Comparison of ENCODE assay signal across 8 cellular contexts in the genomic region with DNA sequence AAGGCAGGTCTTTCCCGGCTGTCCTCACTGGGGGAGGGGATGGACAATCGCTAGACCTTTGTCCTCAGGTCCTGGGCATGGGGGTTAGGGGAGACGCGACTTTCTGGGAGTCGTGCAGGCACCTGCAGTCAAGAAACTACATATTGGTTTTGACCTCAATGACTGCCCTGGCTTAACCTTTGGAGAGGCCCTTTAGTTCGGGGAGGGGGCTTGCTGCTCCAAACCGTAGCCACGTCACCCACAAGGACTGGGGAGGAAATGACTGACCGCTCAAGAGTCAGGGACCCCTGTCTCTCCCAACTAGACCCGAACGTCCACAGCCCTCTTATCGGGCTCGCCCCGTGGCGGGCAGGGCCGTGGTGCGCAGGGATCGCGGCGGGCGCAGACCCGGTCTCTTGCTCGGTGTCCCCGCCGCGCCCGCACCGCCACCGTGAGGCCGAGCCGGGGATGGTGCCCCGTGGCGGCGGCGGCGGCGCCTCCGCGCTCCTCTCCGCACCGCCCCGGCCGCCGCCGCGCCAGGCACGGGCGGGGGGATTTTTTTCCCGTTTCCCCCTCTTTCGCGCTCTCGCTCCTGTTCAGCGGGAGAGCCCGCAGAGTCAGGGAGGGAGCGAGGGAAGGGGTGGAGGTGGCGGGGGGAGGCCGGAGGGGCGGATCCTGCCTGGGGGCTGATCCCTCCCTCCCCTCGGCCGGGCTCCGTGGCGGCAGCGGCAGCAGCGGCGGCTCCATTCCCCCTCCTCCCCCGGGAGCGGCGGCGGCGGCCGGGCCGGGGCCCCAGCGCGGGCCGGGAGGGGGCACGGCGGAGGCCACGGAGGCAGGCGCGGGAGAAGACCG. TPM values are rescaled to one million over a fixed set of nuclear protein-coding genes. Genes with fewer than 3 reads are reported as not detected.
A peak's percentile ranks its signal among the peaks of the same experiment; 100 is the strongest.
DNase-seq lines count a peak whose midpoint lies in the region; ATAC-seq and TF ChIP-seq lines count a peak whose summit lies in the region.

A gene (plus strand): TSS at position 696 of the 831 bp plus-strand sequence. CDS start 3,579 bp downstream, outside the sequence.

- H3K9me3 ChIP-seq in lung (ENCODE audit: control insufficient read depth in 2 of 2, insufficient read depth in 1 of 2, low read length in 1 of 2) = no peaks in the 10 kb centered on the region

- H3K4me1 ChIP-seq in lung (ENCODE audit: control insufficient read depth in 2 of 2, insufficient read depth in 2 of 2, low read length in 2 of 2) = peaks cover 7 to 9% of the 10 kb centered on the region in 2 donors

- intact Hi-C loops in activated CD8-positive, alpha-beta T cell treated with anti-CD3 and anti-CD28 coated beads for 36 hours (cut with micrococcal nuclease) = loop anchor here (2.0 to 5.0 kb wide), 3 partner anchors 65 to 169 kb away; a partner anchor contains a TSS

- TF ChIP-seq CTCF in activated CD8-positive, alpha-beta T cell treated with anti-CD3 and anti-CD28 coated beads for 36 hours (IDR thresholded peaks at IDR 0.05) = peak; percentile 72
- peak; percentile 58 for TF ChIP-seq CTCF in lung (IDR thresholded peaks at IDR 0.05; ENCODE audit: control extremely low read depth, extremely low read depth)

- no peaks in the 10 kb centered on the region for H3K27me3 Mint-ChIP-seq in activated CD8-positive, alpha-beta T cell treated with anti-CD3 and anti-CD28 coated beads for 36 hours

- H3K4me3 Mint-ChIP-seq in activated CD8-positive, alpha-beta T cell treated with anti-CD3 and anti-CD28 coated beads for 36 hours = peak within 1 kb of the TSS; percentile 87

- H3K27me3 ChIP-seq in lung (ENCODE audit: control insufficient read depth, insufficient read depth) = no peaks in the 10 kb centered on the region

- TF ChIP-seq POLR2A in GM19193 (IDR thresholded peaks at IDR 0.05; ENCODE audit: extremely low read depth, insufficient read depth, insufficient read length) = peak; percentile 16

- peak within 1 kb of the TSS; percentile 73 for H3K4me3 ChIP-seq in lung

- WGBS in lung, 2 donors = 0 to 1% methylated on average over 47 to 79 of the region's 81 CpGs

- CTCF ChIA-PET in activated CD8-positive, alpha-beta T cell treated with anti-CD3 and anti-CD28 coated beads for 36 hours (lab: Charles Lee) = interaction anchor here (1.0 to 2.2 kb wide), 9 partner anchors 11 to 169 kb away, joined by 3 to 10 read pairs (median 6); a partner anchor contains a TSS

- H3K9me3 Mint-ChIP-seq in activated CD8-positive, alpha-beta T cell treated with anti-CD3 and anti-CD28 coated beads for 36 hours = peaks cover 3% of the 10 kb centered on the region

- POLR2A ChIA-PET in activated CD8-positive, alpha-beta T cell treated with anti-CD3 and anti-CD28 coated beads for 36 hours (lab: Charles Lee) = interaction anchor here (1.0 to 4.3 kb wide), 6 partner anchors 65 to 169 kb away, joined by 3 to 25 read pairs (median 4); a partner anchor contains a TSS

- peak within 1 kb of the TSS; percentile 94 for H3K27ac Mint-ChIP-seq in activated CD8-positive, alpha-beta T cell treated with anti-CD3 and anti-CD28 coated beads for 36 hours

- DNase-seq in AG20443 (ENCODE audit: low spot score) (peak; percentile 92), NCI-H774 (lab: John Stamatoyannopoulos, UW) (peak; percentile 74), lung (ENCODE audit: low spot score) (peak; percentile 80)
- peak; percentile 78 for DNase-seq in activated CD8-positive, alpha-beta T cell treated with anti-CD3 and anti-CD28 coated beads for 36 hours
- DNase-seq in effector CD4-positive, alpha-beta T cell = peak; percentile 68
- DNase-seq in stimulated activated CD4-positive, alpha-beta T cell treated with anti-CD3 and anti-CD28 coated beads, TNF-alpha, amount 100 ng/mL, for 1 hour (ENCODE audit: low read depth in 3 of 3, low spot score in 1 of 3) = peak; percentile 38 to 61 (median 49)

- H3K4me1 Mint-ChIP-seq in activated CD8-positive, alpha-beta T cell treated with anti-CD3 and anti-CD28 coated beads for 36 hours (ENCODE audit: low read depth) = peaks cover 49% of the 10 kb centered on the region

- ATAC-seq in HG03457 (IDR thresholded peaks at IDR 0.05; ENCODE audit: unreplicated experiment) = peak; percentile 53
- ATAC-seq in activated CD8-positive, alpha-beta T cell treated with anti-CD3 and anti-CD28 coated beads for 36 hours = peak; percentile 55
- ATAC-seq in lung (ENCODE audit: insufficient read depth, low FRiP score) = peak; percentile 70

- H3K36me3 Mint-ChIP-seq in activated CD8-positive, alpha-beta T cell treated with anti-CD3 and anti-CD28 coated beads for 36 hours (ENCODE audit: low read depth) = peaks cover 20% of the 10 kb centered on the region

- H3K27ac ChIP-seq in lung (ENCODE audit: low read depth in 1 of 2, low read length in 1 of 2) = peak within 1 kb of the TSS; percentile 88 to 95

- H3K36me3 ChIP-seq in lung (ENCODE audit: control insufficient read depth in 2 of 2, insufficient read depth in 2 of 2, low read length in 2 of 2) = peaks cover 3 to 10% of the 10 kb centered on the region in 2 donors

RNA-seq across cellular contexts. Expression of the gene that starts here (rescaled TPM):
- total RNA-seq in activated CD8-positive, alpha-beta T cell treated with anti-CD3 and anti-CD28 coated beads for 36 hours = 10 to 100 TPM; 15.1 to 20.9 TPM
- 10 to 100 TPM; 27.0 to 29.2 TPM for total RNA-seq in lung
- 10 to 100 TPM in 1 of 2 donors, 1 to 10 TPM in 1; 7.8 to 13.3 TPM for polyA plus RNA-seq in lung

Comparison
In these comparisons a context has a peak if more than half of its experiments do, and no peak if none do; other contexts are left out.
1. Peak in every context shown above with its lines: DNase-seq, ATAC-seq, H3K4me3 ChIP-seq and H3K27ac ChIP-seq.